ENCODE assay signal across 1 cellular context in the genomic region with DNA sequence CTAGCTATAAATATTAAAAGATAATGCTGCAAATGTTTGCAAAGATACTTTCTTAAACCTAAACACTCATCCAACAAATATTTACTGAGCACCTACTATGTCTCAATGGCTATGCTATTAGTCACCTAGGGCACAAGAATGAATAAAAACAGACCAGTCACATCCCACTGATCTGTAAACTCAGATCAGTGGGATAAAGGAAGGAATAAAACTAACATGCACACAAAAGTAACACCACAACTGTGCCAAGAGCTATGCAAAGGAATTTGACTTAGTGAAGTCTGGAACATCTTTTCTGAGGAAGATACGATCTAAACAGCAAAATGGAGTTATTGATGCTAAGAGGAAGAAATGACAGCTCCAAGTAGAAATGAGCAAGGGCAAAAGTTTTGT.
TF ChIP-seq lines count a peak whose summit lies in the region.

No MANE protein-coding gene starts in this region.

TF ChIP-seq in GM23338, 12 proteins besides CTCF, POLR2A, EP300 and RAD21:
- TF ChIP-seq, protein P1, sequence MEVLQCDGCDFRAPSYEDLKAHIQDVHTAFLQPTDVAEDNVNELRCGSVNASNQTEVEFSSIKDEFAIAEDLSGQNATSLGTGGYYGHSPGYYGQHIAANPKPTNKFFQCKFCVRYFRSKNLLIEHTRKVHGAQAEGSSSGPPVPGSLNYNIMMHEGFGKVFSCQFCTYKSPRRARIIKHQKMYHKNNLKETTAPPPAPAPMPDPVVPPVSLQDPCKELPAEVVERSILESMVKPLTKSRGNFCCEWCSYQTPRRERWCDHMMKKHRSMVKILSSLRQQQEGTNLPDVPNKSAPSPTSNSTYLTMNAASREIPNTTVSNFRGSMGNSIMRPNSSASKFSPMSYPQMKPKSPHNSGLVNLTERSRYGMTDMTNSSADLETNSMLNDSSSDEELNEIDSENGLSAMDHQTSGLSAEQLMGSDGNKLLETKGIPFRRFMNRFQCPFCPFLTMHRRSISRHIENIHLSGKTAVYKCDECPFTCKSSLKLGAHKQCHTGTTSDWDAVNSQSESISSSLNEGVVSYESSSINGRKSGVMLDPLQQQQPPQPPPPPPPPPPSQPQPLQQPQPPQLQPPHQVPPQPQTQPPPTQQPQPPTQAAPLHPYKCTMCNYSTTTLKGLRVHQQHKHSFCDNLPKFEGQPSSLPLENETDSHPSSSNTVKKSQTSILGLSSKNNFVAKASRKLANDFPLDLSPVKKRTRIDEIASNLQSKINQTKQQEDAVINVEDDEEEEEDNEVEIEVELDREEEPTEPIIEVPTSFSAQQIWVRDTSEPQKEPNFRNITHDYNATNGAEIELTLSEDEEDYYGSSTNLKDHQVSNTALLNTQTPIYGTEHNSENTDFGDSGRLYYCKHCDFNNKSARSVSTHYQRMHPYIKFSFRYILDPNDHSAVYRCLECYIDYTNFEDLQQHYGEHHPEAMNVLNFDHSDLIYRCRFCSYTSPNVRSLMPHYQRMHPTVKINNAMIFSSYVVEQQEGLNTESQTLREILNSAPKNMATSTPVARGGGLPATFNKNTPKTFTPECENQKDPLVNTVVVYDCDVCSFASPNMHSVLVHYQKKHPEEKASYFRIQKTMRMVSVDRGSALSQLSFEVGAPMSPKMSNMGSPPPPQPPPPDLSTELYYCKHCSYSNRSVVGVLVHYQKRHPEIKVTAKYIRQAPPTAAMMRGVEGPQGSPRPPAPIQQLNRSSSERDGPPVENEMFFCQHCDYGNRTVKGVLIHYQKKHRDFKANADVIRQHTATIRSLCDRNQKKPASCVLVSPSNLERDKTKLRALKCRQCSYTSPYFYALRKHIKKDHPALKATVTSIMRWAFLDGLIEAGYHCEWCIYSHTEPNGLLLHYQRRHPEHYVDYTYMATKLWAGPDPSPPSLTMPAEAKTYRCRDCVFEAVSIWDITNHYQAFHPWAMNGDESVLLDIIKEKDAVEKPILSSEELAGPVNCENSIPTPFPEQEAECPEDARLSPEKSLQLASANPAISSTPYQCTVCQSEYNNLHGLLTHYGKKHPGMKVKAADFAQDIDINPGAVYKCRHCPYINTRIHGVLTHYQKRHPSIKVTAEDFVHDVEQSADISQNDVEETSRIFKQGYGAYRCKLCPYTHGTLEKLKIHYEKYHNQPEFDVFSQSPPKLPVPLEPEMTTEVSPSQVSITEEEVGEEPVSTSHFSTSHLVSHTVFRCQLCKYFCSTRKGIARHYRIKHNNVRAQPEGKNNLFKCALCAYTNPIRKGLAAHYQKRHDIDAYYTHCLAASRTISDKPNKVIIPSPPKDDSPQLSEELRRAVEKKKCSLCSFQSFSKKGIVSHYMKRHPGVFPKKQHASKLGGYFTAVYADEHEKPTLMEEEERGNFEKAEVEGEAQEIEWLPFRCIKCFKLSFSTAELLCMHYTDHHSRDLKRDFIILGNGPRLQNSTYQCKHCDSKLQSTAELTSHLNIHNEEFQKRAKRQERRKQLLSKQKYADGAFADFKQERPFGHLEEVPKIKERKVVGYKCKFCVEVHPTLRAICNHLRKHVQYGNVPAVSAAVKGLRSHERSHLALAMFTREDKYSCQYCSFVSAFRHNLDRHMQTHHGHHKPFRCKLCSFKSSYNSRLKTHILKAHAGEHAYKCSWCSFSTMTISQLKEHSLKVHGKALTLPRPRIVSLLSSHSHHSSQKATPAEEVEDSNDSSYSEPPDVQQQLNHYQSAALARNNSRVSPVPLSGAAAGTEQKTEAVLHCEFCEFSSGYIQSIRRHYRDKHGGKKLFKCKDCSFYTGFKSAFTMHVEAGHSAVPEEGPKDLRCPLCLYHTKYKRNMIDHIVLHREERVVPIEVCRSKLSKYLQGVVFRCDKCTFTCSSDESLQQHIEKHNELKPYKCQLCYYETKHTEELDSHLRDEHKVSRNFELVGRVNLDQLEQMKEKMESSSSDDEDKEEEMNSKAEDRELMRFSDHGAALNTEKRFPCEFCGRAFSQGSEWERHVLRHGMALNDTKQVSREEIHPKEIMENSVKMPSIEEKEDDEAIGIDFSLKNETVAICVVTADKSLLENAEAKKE (CRISPR knock-in tag; IDR thresholded peaks at IDR 0.05), result no peak
- TF ChIP-seq EZH2 (IDR thresholded peaks at IDR 0.05; ENCODE audit: low read depth, unreplicated experiment) (no peak), EZH2phosphoT487 (IDR thresholded peaks at IDR 0.05; ENCODE audit: unreplicated experiment) (no peak), NANOG (IDR thresholded peaks at IDR 0.05; ENCODE audit: borderline replicate concordance) (no peak), POLR2AphosphoS5 (IDR thresholded peaks at IDR 0.05; ENCODE audit: low read depth) (no peak), STAT1 (IDR thresholded peaks at IDR 0.05; ENCODE audit: unreplicated experiment) (no peak)
